20 cellular contexts compared by ENCODE assay signal in the genomic region with DNA sequence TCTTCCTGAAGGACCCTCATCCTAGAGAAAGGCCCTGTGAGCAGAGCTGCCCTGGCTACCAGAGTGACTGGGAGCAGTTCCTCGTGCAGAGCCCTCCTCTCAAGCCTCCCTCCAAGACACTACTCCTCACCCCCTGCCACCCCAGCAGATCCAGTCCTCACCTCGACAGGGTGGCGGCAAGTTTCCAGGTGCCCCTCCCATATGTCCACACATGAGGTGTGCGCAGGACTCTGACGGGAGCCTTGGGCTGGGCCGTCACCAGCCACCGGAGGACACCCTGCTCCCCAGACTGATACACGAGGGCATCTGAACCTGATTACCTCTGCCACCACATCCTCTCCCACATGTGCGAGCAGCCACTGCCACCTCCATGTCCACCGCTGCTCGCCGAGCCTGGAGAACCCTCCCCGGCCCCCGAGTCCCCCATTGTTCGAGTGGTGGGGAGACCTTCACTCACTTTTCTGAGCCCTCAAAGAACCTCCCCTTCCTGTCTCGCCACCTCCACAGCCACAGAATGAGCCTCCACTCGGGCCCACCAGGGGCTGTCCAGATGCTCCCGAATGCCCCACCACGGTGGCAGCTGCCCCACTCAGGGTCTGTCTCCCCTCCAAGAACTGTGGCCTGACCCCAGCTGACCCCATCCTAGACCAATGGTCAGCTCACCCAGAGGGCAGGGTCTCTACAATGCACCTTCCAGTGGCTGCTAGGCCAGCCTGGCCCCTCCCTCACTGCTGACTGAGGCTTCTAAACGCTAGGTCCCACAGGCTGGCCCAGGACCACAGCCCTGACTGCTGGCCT.
DNase-seq lines count a peak whose midpoint lies in the region; ATAC-seq, FAIRE-seq and TF ChIP-seq lines count a peak whose summit lies in the region.
"Had no signal": no experiment of that assay in that cellular context is flagged by ENCODE, and none has a peak within 500 bp of the region (broad histone marks: within the 10 kb centered on the region; RNA-seq: fewer than 3 reads in every experiment).

No MANE protein-coding gene starts in this region.

- intact Hi-C loops in K562 (cut with micrococcal nuclease): no loop called here

- TF ChIP-seq EP300 in K562 (IDR thresholded peaks at IDR 0.05; ENCODE audit: low read length): no peak

- H3K4me1 ChIP-seq in CD4-positive, CD25-positive, alpha-beta regulatory T cell (ENCODE audit: control insufficient read depth, insufficient read depth, low read length, poor library complexity, severe bottlenecking): no peaks in the 10 kb centered on the region
- H3K4me1 ChIP-seq in K562 (replicated peaks in 1 of 2; ENCODE audit: control insufficient read depth in 2 of 2, insufficient read depth in 2 of 2, low read length in 2 of 2): peaks cover 0 to 13% of the 10 kb centered on the region in 2 experiments; a peak in 1 of 5 replicates
- H3K4me1 ChIP-seq in neural progenitor cell: no peaks in the 10 kb centered on the region
- H3K4me1 ChIP-seq: BLaER1, left lung had no signal

- H3K4me1 Mint-ChIP-seq in CD4-positive, CD25-positive, alpha-beta regulatory T cell: peaks cover under 1 to 10% (median 8%) of the 10 kb centered on the region in 4 donors
- no peaks in the 10 kb centered on the region for H3K4me1 Mint-ChIP-seq in neural progenitor cell

- no peaks in the 10 kb centered on the region for H3K9me3 Mint-ChIP-seq in CD4-positive, CD25-positive, alpha-beta regulatory T cell
- no peaks in the 10 kb centered on the region for H3K9me3 Mint-ChIP-seq in neural progenitor cell

- H3K79me2 ChIP-seq in K562 (ENCODE audit: control insufficient read depth, insufficient read depth, low read length): no peaks in the 10 kb centered on the region
- no peaks in the 10 kb centered on the region for H3K79me2 ChIP-seq in neural progenitor cell (ENCODE audit: low read depth)

- H3K36me3 ChIP-seq in CD4-positive, CD25-positive, alpha-beta regulatory T cell (ENCODE audit: control insufficient read depth, insufficient read depth, low read length): peaks cover 88% of the 10 kb centered on the region
- H3K36me3 ChIP-seq in K562 (ENCODE audit: control insufficient read depth, insufficient read depth, low read length) (peaks cover 86% of the 10 kb centered on the region; the same call in 2 of the 3 replicates), neural progenitor cell (no peaks in the 10 kb centered on the region), WERI-Rb-1 (peaks cover 41% of the 10 kb centered on the region)

- H2AFZ ChIP-seq in K562 (ENCODE audit: low read depth, low read length) (no peak overlapping the region), neural progenitor cell (replicated peaks) (no peak overlapping the region)

- H3K27ac Mint-ChIP-seq in CD4-positive, CD25-positive, alpha-beta regulatory T cell: peak overlapping the region in 2 of 3 donors; percentile 31 to 82
- no peak overlapping the region for H3K27ac Mint-ChIP-seq in neural progenitor cell

- ATAC-seq in CD4-positive, CD25-positive, alpha-beta regulatory T cell (ENCODE audit: low read depth in 2 of 2): no peak
- ATAC-seq in K562 (no peak; the same call in 2 of the 3 replicates), left lobe of liver (no peak)
- ATAC-seq: left lung had no signal

- TF ChIP-seq POLR2A in K562 (conservative IDR thresholded peaks at IDR 0.05): no peak

- TF ChIP-seq CTCF in AG04450 (IDR thresholded peaks at IDR 0.05; ENCODE audit: low read depth, low read length) (no peak), K562 (IDR thresholded peaks at IDR 0.05 in 2 of 3, conservative IDR thresholded peaks at IDR 0.05 in 1 of 3; ENCODE audit: insufficient read depth in 2 of 3, low read depth in 1 of 3, low read length in 3 of 3) (no peak), neural progenitor cell (IDR thresholded peaks at IDR 0.05) (no peak), WERI-Rb-1 (IDR thresholded peaks at IDR 0.05; ENCODE audit: low read depth, low read length) (no peak)

- H3K9me1 ChIP-seq in K562 (ENCODE audit: control insufficient read depth, insufficient read depth, low read length): peaks cover 4% of the 10 kb centered on the region

- H3K27ac ChIP-seq in AG04450 (ENCODE audit: low read depth, low read length) (peak overlapping the region; percentile 47), K562 (ENCODE audit: extremely low read depth, low read depth, low read length) (no peak overlapping the region), neural progenitor cell (no peak overlapping the region), WERI-Rb-1 (no peak overlapping the region)
- no peak overlapping the region for H3K27ac ChIP-seq in CD4-positive, CD25-positive, alpha-beta regulatory T cell (ENCODE audit: insufficient read depth, low read length, poor library complexity, severe bottlenecking)
- H3K27ac ChIP-seq: BLaER1, left lung, testis had no signal

- H3K4me2 ChIP-seq in K562 (ENCODE audit: insufficient read depth, low read length) (no peak overlapping the region), neural progenitor cell (no peak overlapping the region)
- H3K4me2 ChIP-seq: BLaER1 had no signal

- POLR2A ChIA-PET in AG04450 (lab: Yijun Ruan, JAX): no interaction called here
- POLR2A ChIA-PET in K562 (lab: Yijun Ruan, JAX): interaction anchor here (0.6 to 4.4 kb wide), 3 partner anchors 12 to 66 kb away, joined by 3 to 29 read pairs (median 4); no protein-coding TSS in a partner anchor

- CTCF ChIA-PET in AG04450 (lab: Charles Lee) (no interaction called here), K562 (lab: Yijun Ruan, JAX; ENCODE audit: low intra/inter-chr PET ratio) (interaction anchor here (0.6 kb wide), 1 partner anchor 22 kb away, joined by 4 read pairs; no protein-coding TSS in a partner anchor)

- no peak for TF ChIP-seq RAD21 in K562 (CRISPR knock-in tag; conservative IDR thresholded peaks at IDR 0.05 in 1 of 2, IDR thresholded peaks at IDR 0.05 in 1 of 2)

- 86% methylated on average over 20 of the region's 20 CpGs for WGBS in K562 (ENCODE audit: insufficient coverage, low coverage, missing lambda C conversion rate)

- H3K27me3 Mint-ChIP-seq in CD4-positive, CD25-positive, alpha-beta regulatory T cell: no peaks in the 10 kb centered on the region
- H3K27me3 Mint-ChIP-seq in neural progenitor cell (ENCODE audit: insufficient read depth, low read depth): peaks cover 4% of the 10 kb centered on the region

- H3K9ac ChIP-seq in K562 (ENCODE audit: insufficient read depth in 1 of 2, low read depth in 2 of 2, low read length in 2 of 2): peak overlapping the region in 1 of 2 experiments; percentile 46; a peak in 1 of 4 replicates
- no peak overlapping the region for H3K9ac ChIP-seq in neural progenitor cell
- H3K9ac ChIP-seq: BLaER1 had no signal

- peaks cover 22% of the 10 kb centered on the region for H4K20me1 ChIP-seq in K562 (replicated peaks; ENCODE audit: control insufficient read depth, insufficient read depth, low read length)
- peaks cover 8% of the 10 kb centered on the region for H4K20me1 ChIP-seq in neural progenitor cell (ENCODE audit: low read depth)

- in situ Hi-C loops in K562 (cut with MboI): no loop called here

- no peak for FAIRE-seq in K562 (lab: Jason Lieb, UNC)

- peaks cover 59% of the 10 kb centered on the region for H3K36me3 Mint-ChIP-seq in CD4-positive, CD25-positive, alpha-beta regulatory T cell
- peaks cover 11% of the 10 kb centered on the region for H3K36me3 Mint-ChIP-seq in neural progenitor cell

- H3K4me3 ChIP-seq in AG04450 (ENCODE audit: low read depth, low read length) (no peak overlapping the region), K562 (no peak overlapping the region), neural progenitor cell (no peak overlapping the region), WERI-Rb-1 (ENCODE audit: low read depth, low read length) (no peak overlapping the region)
- H3K4me3 ChIP-seq in CD4-positive, CD25-positive, alpha-beta regulatory T cell (ENCODE audit: low read depth, low read length): no peak overlapping the region
- H3K4me3 ChIP-seq: BLaER1, left lung, testis had no signal

- no peak for DNase-seq in AG04450 (ENCODE audit: low read depth, low spot score)
- DNase-seq in CD4-positive, CD25-positive, alpha-beta regulatory T cell: no peak
- no peak for DNase-seq in K562 (ENCODE audit: extremely low read depth in 1 of 4, low spot score in 3 of 4)
- DNase-seq in neural progenitor cell (ENCODE audit: low spot score): no peak
- DNase-seq in WERI-Rb-1: no peak
- DNase-seq in left lobe of liver (ENCODE audit: low spot score): no peak
- no peak for DNase-seq in activated CD4-positive, alpha-beta T cell treated with anti-CD3 and anti-CD28 coated beads for 48 hours
- DNase-seq: activated CD4-positive, alpha-beta T cell treated with anti-CD3 and anti-CD28 coated beads for 1 hour; activated T-cell treated with anti-CD3 and anti-CD28 coated beads, Interleukin-2, amount 50 U/mL, for 48 hours; anterior cingulate cortex; cerebellar nuclear complex; KBM-7; NCI-H1092; NCI-H2107; NCI-H524 treated with DMSO at 0.1 percent for 48 hours; stimulated activated CD4-positive, alpha-beta T cell treated with anti-CD3 and anti-CD28 coated beads, Interleukin-2, amount 100 ng/mL, for 48 hours; T-helper 9 cell; testis had no signal

- H3K4me3 Mint-ChIP-seq in CD4-positive, CD25-positive, alpha-beta regulatory T cell: no peak overlapping the region
- H3K4me3 Mint-ChIP-seq in neural progenitor cell: peak overlapping the region; percentile 60

- H3K9me3 ChIP-seq in AG04450 (ENCODE audit: control insufficient read depth, insufficient read depth, low read length) (no peaks in the 10 kb centered on the region; the same call in 1 of the 2 replicates), K562 (replicated peaks; ENCODE audit: control insufficient read depth, insufficient read depth, low read depth, low read length) (no peaks in the 10 kb centered on the region), neural progenitor cell (ENCODE audit: low read depth) (no peaks in the 10 kb centered on the region), WERI-Rb-1 (ENCODE audit: severe bottlenecking) (no peaks in the 10 kb centered on the region)
- H3K9me3 ChIP-seq in CD4-positive, CD25-positive, alpha-beta regulatory T cell (ENCODE audit: control insufficient read depth in 2 of 2, low read length in 2 of 2): no peaks in the 10 kb centered on the region
- H3K9me3 ChIP-seq: BLaER1, left lung, testis had no signal

- BruUV-seq in K562 (replicated peaks; lab: Mats Ljungman, UMichigan): no TSS peak

- no peaks in the 10 kb centered on the region for H3F3A ChIP-seq in neural progenitor cell (ENCODE audit: low read depth)

- H3K27me3 ChIP-seq in AG04450 (ENCODE audit: control insufficient read depth, insufficient read depth, low read length) (no peaks in the 10 kb centered on the region), K562 (ENCODE audit: control insufficient read depth in 2 of 2, insufficient read depth in 2 of 2, low read length in 2 of 2) (no peaks in the 10 kb centered on the region), neural progenitor cell (no peaks in the 10 kb centered on the region), WERI-Rb-1 (ENCODE audit: insufficient read depth, low read depth, severe bottlenecking) (no peaks in the 10 kb centered on the region)
- H3K27me3 ChIP-seq in CD4-positive, CD25-positive, alpha-beta regulatory T cell (ENCODE audit: control insufficient read depth, insufficient read depth, low read length): no peaks in the 10 kb centered on the region
- H3K27me3 ChIP-seq: BLaER1, left lung, testis had no signal

TF ChIP-seq in K562, 482 proteins besides CTCF, POLR2A, EP300 and RAD21 (continues in another document):
- 0 out of 2 replicates have a peak, but pooled peaks have one; percentile 11 for TF ChIP-seq ZNF12 (CRISPR knock-in tag; IDR thresholded peaks at IDR 0.05)
- TF ChIP-seq MIER1 (IDR thresholded peaks at IDR 0.05; ENCODE audit: low read depth): no peak
- no peak for TF ChIP-seq CBX1 (IDR thresholded peaks at IDR 0.05; ENCODE audit: low read depth)
